8 cellular contexts compared by ENCODE assay signal in the genomic region with DNA sequence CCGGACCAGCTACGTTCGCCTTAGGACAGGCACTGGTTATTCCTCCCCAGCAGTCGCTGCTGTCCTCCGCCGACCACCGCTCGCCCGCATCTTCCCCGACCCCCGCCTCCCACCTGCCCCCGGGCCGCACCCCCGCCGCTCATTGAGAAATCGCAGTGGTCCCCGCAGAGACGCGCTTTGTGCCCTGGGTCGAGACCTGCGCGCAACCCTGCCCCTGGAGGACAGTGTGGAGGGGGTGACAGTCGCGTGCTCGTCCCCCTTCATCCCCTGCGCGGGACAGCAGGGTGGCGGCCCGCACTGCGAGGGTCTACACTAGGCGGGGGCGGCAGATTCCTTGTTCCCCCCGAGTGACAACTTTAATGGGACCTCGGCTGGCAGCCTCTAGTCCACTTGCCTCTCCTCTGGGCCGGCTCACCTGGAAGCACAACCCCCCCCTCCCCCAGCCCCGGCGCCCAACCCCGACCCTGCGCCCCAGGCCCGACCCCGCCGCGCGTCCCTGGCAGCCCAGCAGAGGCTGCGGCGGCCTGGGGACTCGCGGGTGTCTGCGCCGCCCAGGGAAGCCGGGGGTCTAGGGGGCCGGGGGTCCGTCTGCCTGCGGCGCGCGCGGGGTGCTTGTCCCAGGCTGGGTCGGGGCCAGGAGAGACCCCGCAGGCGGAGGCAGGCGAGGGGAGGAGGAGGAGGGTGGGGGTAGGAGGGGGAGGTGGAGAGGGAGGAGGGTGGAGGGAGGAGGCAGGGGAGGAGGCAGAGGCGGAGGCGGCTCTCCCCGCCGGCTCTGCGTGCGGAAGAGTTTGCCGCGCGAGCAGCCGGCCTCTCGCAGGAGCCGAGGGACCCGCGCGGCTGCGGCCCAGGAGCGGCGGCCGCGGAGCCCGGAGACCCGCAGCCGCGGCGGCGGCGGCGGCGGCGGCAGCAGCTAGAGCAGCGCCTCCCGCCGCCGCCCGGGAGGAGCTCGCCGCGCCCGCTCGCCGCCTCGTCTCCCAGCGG. TPM values are rescaled to one million over a fixed set of nuclear protein-coding genes. Genes with fewer than 3 reads are reported as not detected.
DNase-seq lines count a peak whose midpoint lies in the region; ATAC-seq and TF ChIP-seq lines count a peak whose summit lies in the region.

A gene with protein sequence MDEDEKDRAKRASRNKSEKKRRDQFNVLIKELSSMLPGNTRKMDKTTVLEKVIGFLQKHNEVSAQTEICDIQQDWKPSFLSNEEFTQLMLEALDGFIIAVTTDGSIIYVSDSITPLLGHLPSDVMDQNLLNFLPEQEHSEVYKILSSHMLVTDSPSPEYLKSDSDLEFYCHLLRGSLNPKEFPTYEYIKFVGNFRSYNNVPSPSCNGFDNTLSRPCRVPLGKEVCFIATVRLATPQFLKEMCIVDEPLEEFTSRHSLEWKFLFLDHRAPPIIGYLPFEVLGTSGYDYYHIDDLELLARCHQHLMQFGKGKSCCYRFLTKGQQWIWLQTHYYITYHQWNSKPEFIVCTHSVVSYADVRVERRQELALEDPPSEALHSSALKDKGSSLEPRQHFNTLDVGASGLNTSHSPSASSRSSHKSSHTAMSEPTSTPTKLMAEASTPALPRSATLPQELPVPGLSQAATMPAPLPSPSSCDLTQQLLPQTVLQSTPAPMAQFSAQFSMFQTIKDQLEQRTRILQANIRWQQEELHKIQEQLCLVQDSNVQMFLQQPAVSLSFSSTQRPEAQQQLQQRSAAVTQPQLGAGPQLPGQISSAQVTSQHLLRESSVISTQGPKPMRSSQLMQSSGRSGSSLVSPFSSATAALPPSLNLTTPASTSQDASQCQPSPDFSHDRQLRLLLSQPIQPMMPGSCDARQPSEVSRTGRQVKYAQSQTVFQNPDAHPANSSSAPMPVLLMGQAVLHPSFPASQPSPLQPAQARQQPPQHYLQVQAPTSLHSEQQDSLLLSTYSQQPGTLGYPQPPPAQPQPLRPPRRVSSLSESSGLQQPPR (plus strand): TSS at position 775 of the 981 bp plus-strand sequence. CDS start 84,616 bp downstream, outside the sequence.

- intact Hi-C loops in esophagus squamous epithelium (cut with DNase I) (no loop called here), upper lobe of right lung (cut with DNase I) (no loop called here)

- H3K27ac ChIP-seq in esophagus squamous epithelium (peak within 1 kb of the TSS; percentile 94 to 98 (median 96)), muscle layer of colon (ENCODE audit: low read depth, low read length) (peak within 1 kb of the TSS; percentile 27), upper lobe of right lung (peak within 1 kb of the TSS; percentile 34)

- peak; percentile 10 to 13 for ATAC-seq in activated CD4-positive, CD25-positive, alpha-beta regulatory T cell treated with anti-CD3 and anti-CD28 coated beads, Interleukin-2, amount 50 U/mL, for 24 hours
- ATAC-seq in upper lobe of right lung (peak; percentile 61), HG03442 (IDR thresholded peaks at IDR 0.05; ENCODE audit: unreplicated experiment) (no peak)

- no peak for DNase-seq in activated CD4-positive, CD25-positive, alpha-beta regulatory T cell (lab: John Stamatoyannopoulos, UW)
- DNase-seq in activated CD4-positive, alpha-beta memory T cell treated with anti-CD3 and anti-CD28 coated beads, Interleukin-2, amount 10 ng/mL, durations not matched to agents 7 days and 5 days: no peak
- DNase-seq in esophagus squamous epithelium (lab: John Stamatoyannopoulos, UW): no peak
- DNase-seq in upper lobe of right lung: peak; percentile 67
- DNase-seq in SK-N-DZ (ENCODE audit: low spot score): no peak

- no peaks in the 10 kb centered on the region for H3K9me3 ChIP-seq in esophagus squamous epithelium
- H3K9me3 ChIP-seq in muscle layer of colon (ENCODE audit: low read length): no peaks in the 10 kb centered on the region
- no peaks in the 10 kb centered on the region for H3K9me3 ChIP-seq in upper lobe of right lung

- H3K9me3 Mint-ChIP-seq in activated CD4-positive, alpha-beta memory T cell treated with anti-CD3 and anti-CD28 coated beads, Interleukin-2, amount 10 ng/mL, durations not matched to agents 7 days and 5 days: no peaks in the 10 kb centered on the region

- 0% methylated on average over 1 to 17 of the region's 105 CpGs for WGBS in esophagus squamous epithelium, 2 donors

- peak within 1 kb of the TSS; percentile 6 for H3K4me3 Mint-ChIP-seq in activated CD4-positive, alpha-beta memory T cell treated with anti-CD3 and anti-CD28 coated beads, Interleukin-2, amount 10 ng/mL, durations not matched to agents 7 days and 5 days

- H3K27ac Mint-ChIP-seq in activated CD4-positive, alpha-beta memory T cell treated with anti-CD3 and anti-CD28 coated beads, Interleukin-2, amount 10 ng/mL, durations not matched to agents 7 days and 5 days: no peak within 1 kb of the TSS

- H3K9ac ChIP-seq in muscle layer of colon (ENCODE audit: low read length): peak within 1 kb of the TSS; percentile 42

- H3K4me1 ChIP-seq in esophagus squamous epithelium (peaks cover 0 to 83% (median 23%) of the 10 kb centered on the region in 3 donors), muscle layer of colon (ENCODE audit: insufficient read depth, low read length) (peaks cover 5% of the 10 kb centered on the region), upper lobe of right lung (peaks cover 9% of the 10 kb centered on the region)

- no peaks in the 10 kb centered on the region for H3K36me3 Mint-ChIP-seq in activated CD4-positive, alpha-beta memory T cell treated with anti-CD3 and anti-CD28 coated beads, Interleukin-2, amount 10 ng/mL, durations not matched to agents 7 days and 5 days (ENCODE audit: low read depth)

- H3K27me3 Mint-ChIP-seq in activated CD4-positive, alpha-beta memory T cell treated with anti-CD3 and anti-CD28 coated beads, Interleukin-2, amount 10 ng/mL, durations not matched to agents 7 days and 5 days: peaks cover 56% of the 10 kb centered on the region

- peak in 1 of 4 donors; percentile 32 for TF ChIP-seq POLR2A in esophagus squamous epithelium (IDR thresholded peaks at IDR 0.05)

- H3K27me3 ChIP-seq in esophagus squamous epithelium: peaks cover 0 to 25% (median 0%) of the 10 kb centered on the region in 4 donors
- no peaks in the 10 kb centered on the region for H3K27me3 ChIP-seq in muscle layer of colon (ENCODE audit: control insufficient read depth in 1 of 2, insufficient read depth in 2 of 2, low read length in 2 of 2)
- H3K27me3 ChIP-seq in upper lobe of right lung: peaks cover 10% of the 10 kb centered on the region

- peaks cover 8% of the 10 kb centered on the region for H3K4me1 Mint-ChIP-seq in activated CD4-positive, alpha-beta memory T cell treated with anti-CD3 and anti-CD28 coated beads, Interleukin-2, amount 10 ng/mL, durations not matched to agents 7 days and 5 days

- H3K4me3 ChIP-seq in esophagus squamous epithelium (peak within 1 kb of the TSS; percentile 73 to 92 (median 81)), muscle layer of colon (ENCODE audit: low read depth in 1 of 2, low read length in 2 of 2) (peak within 1 kb of the TSS; percentile 58 to 61), upper lobe of right lung (peak within 1 kb of the TSS; percentile 64)

- CTCF ChIA-PET in activated CD4-positive, alpha-beta memory T cell treated with anti-CD3 and anti-CD28 coated beads, Interleukin-2, amount 10 ng/mL, durations not matched to agents 7 days and 5 days (lab: Charles Lee): no interaction called here

- POLR2A ChIA-PET in activated CD4-positive, alpha-beta memory T cell treated with anti-CD3 and anti-CD28 coated beads, Interleukin-2, amount 10 ng/mL, durations not matched to agents 7 days and 5 days (lab: Charles Lee): no interaction called here

- TF ChIP-seq CTCF in esophagus squamous epithelium (IDR thresholded peaks at IDR 0.05): no peak
- TF ChIP-seq CTCF in upper lobe of right lung (IDR thresholded peaks at IDR 0.05): no peak

- no peaks in the 10 kb centered on the region for H3K36me3 ChIP-seq in esophagus squamous epithelium
- no peaks in the 10 kb centered on the region for H3K36me3 ChIP-seq in muscle layer of colon (ENCODE audit: insufficient read depth, low read length)
- H3K36me3 ChIP-seq in upper lobe of right lung: no peaks in the 10 kb centered on the region

RNA-seq across cellular contexts. Expression of the gene that starts here (rescaled TPM):
- 1 to 10 TPM in 1 of 2 experiments, under 1 TPM in 1; 0.55 to 1.4 TPM for total RNA-seq in activated CD4-positive, alpha-beta memory T cell treated with anti-CD3 and anti-CD28 coated beads, Interleukin-2, amount 10 ng/mL, durations not matched to agents 7 days and 5 days
- total RNA-seq in esophagus squamous epithelium: 10 to 100 TPM; 29.1 to 64.2 (median 39.1) TPM
- total RNA-seq in upper lobe of right lung: 11.4 TPM
- not detected in 2 replicates for polyA plus RNA-seq in SK-N-DZ (2014; cell fraction: cytosol; rRNA removed)
- not detected in 2 replicates for polyA plus RNA-seq in SK-N-DZ (2014; cell fraction: nucleus; rRNA removed)

Comparison
In these comparisons a context has a peak if more than half of its experiments do, and no peak if none do; other contexts are left out.
1. H3K27ac ChIP-seq: peak in every context shown above with its lines; median percentile 96 in esophagus squamous epithelium; 34 in upper lobe of right lung; 27 in muscle layer of colon.